Comparison of ENCODE assay signal across 8 cellular contexts in the genomic region with DNA sequence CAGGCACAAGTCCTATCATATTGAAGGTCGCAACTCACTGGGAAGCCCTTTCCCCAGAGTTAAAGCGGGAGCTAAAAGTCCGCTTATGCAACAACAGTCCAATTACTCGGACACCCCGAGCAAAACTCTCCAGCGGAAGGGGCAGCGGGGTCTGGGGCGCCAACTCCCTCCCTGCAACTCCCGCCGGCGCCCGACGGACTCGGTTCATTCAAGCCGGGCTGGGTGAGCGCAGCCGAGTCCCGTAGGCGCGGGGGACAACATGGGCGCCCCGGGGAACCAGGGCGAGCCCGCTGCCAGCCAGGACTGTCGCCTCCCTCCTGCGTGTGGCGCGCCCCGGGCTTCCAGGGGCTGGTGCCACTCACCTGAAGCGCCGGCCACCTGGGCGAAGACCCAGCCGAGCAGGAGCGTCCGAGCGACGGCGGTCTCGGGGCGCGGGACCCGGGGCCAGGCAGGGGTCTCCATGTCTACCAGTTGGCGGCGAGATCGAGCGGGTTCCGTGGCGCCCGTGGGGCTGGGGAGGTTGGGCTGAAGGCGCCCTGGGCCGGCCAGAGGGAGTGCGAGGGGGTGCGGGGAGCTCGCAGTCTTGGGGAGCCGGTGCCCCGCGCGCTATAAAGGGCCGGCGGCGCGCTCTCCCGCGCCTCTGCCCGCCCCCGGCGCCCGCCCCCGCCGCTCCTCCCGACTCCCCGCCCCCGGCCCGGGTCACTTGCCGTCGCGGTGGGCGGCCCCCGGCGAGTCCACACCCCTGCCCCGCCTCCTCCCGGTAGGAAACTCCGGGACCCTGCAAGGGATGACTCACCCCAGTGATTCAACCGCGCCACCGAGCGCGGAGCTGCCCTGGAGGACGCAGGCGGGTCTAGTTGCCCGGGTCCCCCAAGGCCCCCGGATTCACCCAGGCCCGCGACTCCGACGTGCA. TPM values are rescaled to one million over a fixed set of nuclear protein-coding genes. Genes with fewer than 3 reads are reported as not detected.
DNase-seq lines count a peak whose midpoint lies in the region; ATAC-seq, FAIRE-seq and TF ChIP-seq lines count a peak whose summit lies in the region.

A gene (minus strand): TSS at position 585 of the 913 bp plus-strand sequence. CDS start 123 bp downstream, at position 462.

- H3K4me3 Mint-ChIP-seq in IgD-negative memory B cell (peak within 1 kb of the TSS; percentile 69 to 91 (median 85)), T-cell (peak within 1 kb of the TSS; percentile 66 to 70 (median 66))

- H3K27ac ChIP-seq in ascending aorta (peak within 1 kb of the TSS; percentile 88 to 97), rectal smooth muscle tissue (ENCODE audit: low read depth, low read length) (peak within 1 kb of the TSS; percentile 67), vagina (peak within 1 kb of the TSS; percentile 88)

- no peaks in the 10 kb centered on the region for H3K9me3 ChIP-seq in ascending aorta
- no peaks in the 10 kb centered on the region for H3K9me3 ChIP-seq in vagina

- TF ChIP-seq POLR2A in vagina (IDR thresholded peaks at IDR 0.05), result peak in 1 of 2 donors; percentile 91

- peak within 1 kb of the TSS; percentile 26 for H3K9ac ChIP-seq in rectal smooth muscle tissue (ENCODE audit: low read length)

- CTCF ChIA-PET in T-cell (lab: Charles Lee), result no interaction called here

- TF ChIP-seq CTCF in D721Med (IDR thresholded peaks at IDR 0.05; ENCODE audit: insufficient read depth, missing control alignments) (no peak), ascending aorta (IDR thresholded peaks at IDR 0.05) (peak in 1 of 3 experiments; percentile 17), vagina (IDR thresholded peaks at IDR 0.05) (no peak)

- H3K4me1 ChIP-seq in ascending aorta (peaks cover 8 to 21% of the 10 kb centered on the region in 2 donors), rectal smooth muscle tissue (ENCODE audit: control insufficient read depth, insufficient read depth, low read length) (peaks cover 2% of the 10 kb centered on the region), vagina (peaks cover 39% of the 10 kb centered on the region)

- FAIRE-seq in D721Med (lab: Jason Lieb, UNC), result no peak

- H3K27me3 ChIP-seq in ascending aorta, result no peaks in the 10 kb centered on the region
- H3K27me3 ChIP-seq in rectal smooth muscle tissue (ENCODE audit: control insufficient read depth, insufficient read depth, low read length), result no peaks in the 10 kb centered on the region
- no peaks in the 10 kb centered on the region for H3K27me3 ChIP-seq in vagina

- POLR2A ChIA-PET in T-cell (lab: Charles Lee), result no interaction called here

- H3K36me3 ChIP-seq in ascending aorta (no peaks in the 10 kb centered on the region), rectal smooth muscle tissue (ENCODE audit: control insufficient read depth, insufficient read depth, low read length) (no peaks in the 10 kb centered on the region), vagina (peaks cover 0 to 7% of the 10 kb centered on the region in 2 donors)

- intact Hi-C loops in ascending aorta (cut with DNase I) (loop anchor here (2.0 to 10.0 kb wide), 6 partner anchors 196 to 693 kb away; a partner anchor contains a TSS), vagina (cut with DNase I) (loop anchor here (5.0 to 10.0 kb wide), 3 partner anchors 153 to 381 kb away; no protein-coding TSS in a partner anchor)

- H3K27me3 Mint-ChIP-seq in IgD-negative memory B cell, result peaks cover 34% of the 10 kb centered on the region
- peaks cover 73 to 75% of the 10 kb centered on the region in 2 donors for H3K27me3 Mint-ChIP-seq in T-cell

- DNase-seq in D721Med (ENCODE audit: insufficient read length, low spot score), result peak; percentile 35
- DNase-seq in T-cell, result peak in 20 of 34 experiments; percentile 3 to 32 (median 8)
- DNase-seq in ascending aorta (ENCODE audit: low spot score in 2 of 2), result peak; percentile 68 to 95
- DNase-seq in hepatic stellate cell (ENCODE audit: low spot score), result peak; percentile 87
- peak in 1 of 2 donors; percentile 94 for DNase-seq in vagina (ENCODE audit: extremely low spot score in 2 of 2)

- H3K27ac Mint-ChIP-seq in IgD-negative memory B cell (no peak within 1 kb of the TSS), T-cell (no peak within 1 kb of the TSS)

- H3K4me1 Mint-ChIP-seq in IgD-negative memory B cell, result peaks cover 6 to 11% (median 7%) of the 10 kb centered on the region in 3 donors
- peaks cover 14 to 21% (median 17%) of the 10 kb centered on the region in 3 donors for H3K4me1 Mint-ChIP-seq in T-cell

- H3K9me3 Mint-ChIP-seq in IgD-negative memory B cell, result no peaks in the 10 kb centered on the region
- no peaks in the 10 kb centered on the region for H3K9me3 Mint-ChIP-seq in T-cell

- H3K4me3 ChIP-seq in ascending aorta (peak within 1 kb of the TSS; percentile 73 to 100), rectal smooth muscle tissue (ENCODE audit: low read length) (peak within 1 kb of the TSS; percentile 78), vagina (peak within 1 kb of the TSS; percentile 70 to 76)

- H3K36me3 Mint-ChIP-seq in IgD-negative memory B cell (no peaks in the 10 kb centered on the region), T-cell (no peaks in the 10 kb centered on the region)

- ATAC-seq in GM21526 (IDR thresholded peaks at IDR 0.05; ENCODE audit: low FRiP score, unreplicated experiment), result peak; percentile 73
- peak; percentile 51 to 76 (median 70) for ATAC-seq in T-cell (replicated peaks in 1 of 4)

RNA-seq across cellular contexts. Expression of the gene that starts here (rescaled TPM):
- not detected for polyA plus RNA-seq in IgD-negative memory B cell
- total RNA-seq in T-cell, result 1 to 10 TPM in 1 of 5 donors, under 1 TPM in 2, not detected in 2; 0.29 to 1.0 (median 0.66) TPM
- 32.5 TPM for total RNA-seq in ascending aorta
- total RNA-seq in vagina, result 63.6 TPM

Comparison
In these comparisons a context has a peak if more than half of its experiments do, and no peak if none do; other contexts are left out.
1. RNA of the gene that starts here (total RNA-seq): 63.6 TPM in vagina (single experiment) and 32.5 TPM in ascending aorta (single experiment); 0.29 to 1.0 TPM in T-cell; every median in the first group is over 10 times any median in the second.
2. Peak in every context shown above with its lines, with median percentiles within 50 percentile points of each other: H3K27ac ChIP-seq and H3K4me3 ChIP-seq.